ENCODE assay signal across 25 cellular contexts in genomic region chr14:69375182-69375581, GRCh38.
"Had no signal": no experiment of that assay in that cellular context is flagged by ENCODE, and none has a peak within 500 bp of the region (broad histone marks: within the 10 kb centered on the region; RNA-seq: fewer than 3 reads in every experiment).

No MANE protein-coding gene starts in this region.

- DNase-seq: colonic mucosa; cortex of kidney; effector CD8-positive, alpha-beta T cell; effector memory CD8-positive, alpha-beta T cell; endodermal cell; erythroblast; esophagus squamous epithelium; foreskin fibroblast; foreskin melanocyte; gastrocnemius medialis; glutamatergic neuron; head of caudate nucleus; heart right ventricle; hippocampal formation; left cardiac atrium; left lung; left ventricle myocardium superior; lower lobe of right lung; mesenchymal stem cell; mucosa of descending colon; naive B cell had no signal

- H3K27me3 ChIP-seq: colonic mucosa, esophagus squamous epithelium, gastrocnemius medialis, heart right ventricle, left lung had no signal

- H3K4me3 ChIP-seq: colonic mucosa, esophagus squamous epithelium, gastrocnemius medialis, heart right ventricle, left lung, lower lobe of right lung, mucosa of descending colon had no signal

- FAIRE-seq: endometrium, islet of Langerhans, keratinocyte had no signal

- H3K9me3 ChIP-seq: colonic mucosa, gastrocnemius medialis, lower lobe of right lung, mucosa of descending colon had no signal

- H3K4me1 ChIP-seq: colonic mucosa, gastrocnemius medialis, lower lobe of right lung had no signal

- H3K27ac ChIP-seq: colonic mucosa, esophagus squamous epithelium, gastrocnemius medialis, heart right ventricle, left lung, lower lobe of right lung had no signal

- ATAC-seq: effector memory CD8-positive, alpha-beta T cell; esophagus mucosa; gastrocnemius medialis; heart right ventricle; left cardiac atrium; left lung; left ventricle myocardium superior; lower lobe of right lung; mucosa of descending colon had no signal

- H3K36me3 ChIP-seq: colonic mucosa had no signal
